In genomic region chr1:64823691-64824476, GRCh38 we compare ENCODE assay signal across 8 cellular contexts.
A peak's percentile ranks its signal among the peaks of the same experiment; 100 is the strongest.
DNase-seq lines count a peak whose midpoint lies in the region; ATAC-seq lines count a peak whose summit lies in the region.

No MANE protein-coding gene starts in this region.

- ATAC-seq in HG03175 (IDR thresholded peaks at IDR 0.05; ENCODE audit: unreplicated experiment), result peak; percentile 54

- H3K4me1 Mint-ChIP-seq in activated CD4-positive, alpha-beta T cell treated with anti-CD3 and anti-CD28 coated beads, Interleukin-2, amount 10 ng/mL, durations not matched to agents 24 days and 14 days, result peaks cover 28% of the 10 kb centered on the region

- no peak overlapping the region for H3K4me3 Mint-ChIP-seq in activated CD4-positive, alpha-beta T cell treated with anti-CD3 and anti-CD28 coated beads, Interleukin-2, amount 10 ng/mL, durations not matched to agents 24 days and 14 days

- peaks cover 3% of the 10 kb centered on the region for H3K27me3 Mint-ChIP-seq in activated CD4-positive, alpha-beta T cell treated with anti-CD3 and anti-CD28 coated beads, Interleukin-2, amount 10 ng/mL, durations not matched to agents 24 days and 14 days

- no peaks in the 10 kb centered on the region for H3K9me3 Mint-ChIP-seq in activated CD4-positive, alpha-beta T cell treated with anti-CD3 and anti-CD28 coated beads, Interleukin-2, amount 10 ng/mL, durations not matched to agents 24 days and 14 days

- intact Hi-C loops in activated CD4-positive, alpha-beta T cell treated with anti-CD3 and anti-CD28 coated beads, Interleukin-2, amount 10 ng/mL, durations not matched to agents 24 days and 14 days (cut with micrococcal nuclease), result loop anchor here (1.0 to 5.0 kb wide), 3 partner anchors 77 to 555 kb away; partner anchors contain the start of gene RAVER2

- DNase-seq in EL (peak; percentile 78), NCI-H510A (lab: John Stamatoyannopoulos, UW) (peak; percentile 41), medulla oblongata (ENCODE audit: extremely low spot score) (peak; percentile 93), cortex of kidney (lab: John Stamatoyannopoulos, UW) (no peak)
- peak; percentile 88 for DNase-seq in activated CD4-positive, alpha-beta T cell treated with anti-CD3 and anti-CD28 coated beads, Interleukin-2, amount 10 ng/mL, durations not matched to agents 24 days and 14 days
- DNase-seq in effector CD4-positive, alpha-beta T cell, result peak; percentile 51
- DNase-seq in stimulated activated CD8-positive, alpha-beta memory T cell treated with anti-CD3 and anti-CD28 coated beads, Interleukin-15, amount 100 ng/mL, for 1 hour (ENCODE audit: low read depth), result peak; percentile 25

- H3K36me3 Mint-ChIP-seq in activated CD4-positive, alpha-beta T cell treated with anti-CD3 and anti-CD28 coated beads, Interleukin-2, amount 10 ng/mL, durations not matched to agents 24 days and 14 days (ENCODE audit: low read depth), result peaks cover 2% of the 10 kb centered on the region

- H3K27ac Mint-ChIP-seq in activated CD4-positive, alpha-beta T cell treated with anti-CD3 and anti-CD28 coated beads, Interleukin-2, amount 10 ng/mL, durations not matched to agents 24 days and 14 days, result no peak overlapping the region
